1 cellular context compared by ENCODE assay signal in the genomic region with DNA sequence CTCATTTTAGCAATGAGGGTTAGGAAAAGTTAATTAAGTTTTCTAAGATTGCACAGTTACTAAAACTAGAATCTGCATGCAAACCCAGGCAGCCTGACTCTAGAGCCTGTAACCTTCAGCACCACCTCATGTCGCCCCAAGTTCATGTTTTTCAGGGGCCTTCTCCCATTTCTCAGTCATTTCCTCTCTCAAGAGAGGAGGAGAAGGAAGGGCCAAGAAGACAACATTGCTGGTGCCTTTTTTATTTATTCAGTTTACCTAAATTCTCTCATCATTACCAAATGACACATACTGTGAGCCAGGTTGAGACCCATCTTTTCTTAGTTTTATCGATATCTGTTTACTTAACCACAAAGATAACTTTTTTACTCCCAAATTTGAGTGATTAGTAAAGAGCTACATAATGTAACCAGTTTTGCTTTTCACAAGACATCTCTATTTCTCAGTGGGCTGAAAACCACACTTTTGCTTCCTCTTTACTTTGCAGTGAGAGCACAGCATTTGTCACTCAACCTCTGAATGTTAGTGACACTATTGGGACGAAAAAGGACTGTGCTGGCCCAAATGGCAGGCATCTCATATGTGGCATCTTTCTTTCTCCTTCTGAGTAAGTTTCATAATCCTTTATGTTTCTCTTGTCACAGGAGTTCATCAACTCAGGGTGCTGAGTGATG.
TF ChIP-seq lines count a peak whose summit lies in the region.

A gene with protein sequence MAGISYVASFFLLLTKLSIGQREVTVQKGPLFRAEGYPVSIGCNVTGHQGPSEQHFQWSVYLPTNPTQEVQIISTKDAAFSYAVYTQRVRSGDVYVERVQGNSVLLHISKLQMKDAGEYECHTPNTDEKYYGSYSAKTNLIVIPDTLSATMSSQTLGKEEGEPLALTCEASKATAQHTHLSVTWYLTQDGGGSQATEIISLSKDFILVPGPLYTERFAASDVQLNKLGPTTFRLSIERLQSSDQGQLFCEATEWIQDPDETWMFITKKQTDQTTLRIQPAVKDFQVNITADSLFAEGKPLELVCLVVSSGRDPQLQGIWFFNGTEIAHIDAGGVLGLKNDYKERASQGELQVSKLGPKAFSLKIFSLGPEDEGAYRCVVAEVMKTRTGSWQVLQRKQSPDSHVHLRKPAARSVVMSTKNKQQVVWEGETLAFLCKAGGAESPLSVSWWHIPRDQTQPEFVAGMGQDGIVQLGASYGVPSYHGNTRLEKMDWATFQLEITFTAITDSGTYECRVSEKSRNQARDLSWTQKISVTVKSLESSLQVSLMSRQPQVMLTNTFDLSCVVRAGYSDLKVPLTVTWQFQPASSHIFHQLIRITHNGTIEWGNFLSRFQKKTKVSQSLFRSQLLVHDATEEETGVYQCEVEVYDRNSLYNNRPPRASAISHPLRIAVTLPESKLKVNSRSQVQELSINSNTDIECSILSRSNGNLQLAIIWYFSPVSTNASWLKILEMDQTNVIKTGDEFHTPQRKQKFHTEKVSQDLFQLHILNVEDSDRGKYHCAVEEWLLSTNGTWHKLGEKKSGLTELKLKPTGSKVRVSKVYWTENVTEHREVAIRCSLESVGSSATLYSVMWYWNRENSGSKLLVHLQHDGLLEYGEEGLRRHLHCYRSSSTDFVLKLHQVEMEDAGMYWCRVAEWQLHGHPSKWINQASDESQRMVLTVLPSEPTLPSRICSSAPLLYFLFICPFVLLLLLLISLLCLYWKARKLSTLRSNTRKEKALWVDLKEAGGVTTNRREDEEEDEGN (plus strand): TSS at position 507 of the 674 bp plus-strand sequence. CDS start 58 bp downstream, at position 565.

TF ChIP-seq in WTC11, 78 proteins besides CTCF, POLR2A, EP300 and RAD21 (continued from another document):
- TF ChIP-seq, protein P1, sequence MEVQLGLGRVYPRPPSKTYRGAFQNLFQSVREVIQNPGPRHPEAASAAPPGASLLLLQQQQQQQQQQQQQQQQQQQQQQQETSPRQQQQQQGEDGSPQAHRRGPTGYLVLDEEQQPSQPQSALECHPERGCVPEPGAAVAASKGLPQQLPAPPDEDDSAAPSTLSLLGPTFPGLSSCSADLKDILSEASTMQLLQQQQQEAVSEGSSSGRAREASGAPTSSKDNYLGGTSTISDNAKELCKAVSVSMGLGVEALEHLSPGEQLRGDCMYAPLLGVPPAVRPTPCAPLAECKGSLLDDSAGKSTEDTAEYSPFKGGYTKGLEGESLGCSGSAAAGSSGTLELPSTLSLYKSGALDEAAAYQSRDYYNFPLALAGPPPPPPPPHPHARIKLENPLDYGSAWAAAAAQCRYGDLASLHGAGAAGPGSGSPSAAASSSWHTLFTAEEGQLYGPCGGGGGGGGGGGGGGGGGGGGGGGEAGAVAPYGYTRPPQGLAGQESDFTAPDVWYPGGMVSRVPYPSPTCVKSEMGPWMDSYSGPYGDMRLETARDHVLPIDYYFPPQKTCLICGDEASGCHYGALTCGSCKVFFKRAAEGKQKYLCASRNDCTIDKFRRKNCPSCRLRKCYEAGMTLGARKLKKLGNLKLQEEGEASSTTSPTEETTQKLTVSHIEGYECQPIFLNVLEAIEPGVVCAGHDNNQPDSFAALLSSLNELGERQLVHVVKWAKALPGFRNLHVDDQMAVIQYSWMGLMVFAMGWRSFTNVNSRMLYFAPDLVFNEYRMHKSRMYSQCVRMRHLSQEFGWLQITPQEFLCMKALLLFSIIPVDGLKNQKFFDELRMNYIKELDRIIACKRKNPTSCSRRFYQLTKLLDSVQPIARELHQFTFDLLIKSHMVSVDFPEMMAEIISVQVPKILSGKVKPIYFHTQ (CRISPR knock-in tag; IDR thresholded peaks at IDR 0.05) = no peak
- TF ChIP-seq, protein P2, sequence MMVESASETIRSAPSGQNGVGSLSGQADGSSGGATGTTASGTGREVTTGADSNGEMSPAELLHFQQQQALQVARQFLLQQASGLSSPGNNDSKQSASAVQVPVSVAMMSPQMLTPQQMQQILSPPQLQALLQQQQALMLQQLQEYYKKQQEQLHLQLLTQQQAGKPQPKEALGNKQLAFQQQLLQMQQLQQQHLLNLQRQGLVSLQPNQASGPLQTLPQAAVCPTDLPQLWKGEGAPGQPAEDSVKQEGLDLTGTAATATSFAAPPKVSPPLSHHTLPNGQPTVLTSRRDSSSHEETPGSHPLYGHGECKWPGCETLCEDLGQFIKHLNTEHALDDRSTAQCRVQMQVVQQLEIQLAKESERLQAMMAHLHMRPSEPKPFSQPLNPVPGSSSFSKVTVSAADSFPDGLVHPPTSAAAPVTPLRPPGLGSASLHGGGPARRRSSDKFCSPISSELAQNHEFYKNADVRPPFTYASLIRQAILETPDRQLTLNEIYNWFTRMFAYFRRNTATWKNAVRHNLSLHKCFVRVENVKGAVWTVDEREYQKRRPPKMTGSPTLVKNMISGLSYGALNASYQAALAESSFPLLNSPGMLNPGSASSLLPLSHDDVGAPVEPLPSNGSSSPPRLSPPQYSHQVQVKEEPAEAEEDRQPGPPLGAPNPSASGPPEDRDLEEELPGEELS (CRISPR knock-in tag; IDR thresholded peaks at IDR 0.05) = no peak
- TF ChIP-seq ETV6 (CRISPR knock-in tag; IDR thresholded peaks at IDR 0.05) (no peak), GABPB1 (CRISPR knock-in tag; IDR thresholded peaks at IDR 0.05) (no peak), SOX15 (CRISPR knock-in tag; IDR thresholded peaks at IDR 0.05) (no peak)
- TF ChIP-seq, protein P3, sequence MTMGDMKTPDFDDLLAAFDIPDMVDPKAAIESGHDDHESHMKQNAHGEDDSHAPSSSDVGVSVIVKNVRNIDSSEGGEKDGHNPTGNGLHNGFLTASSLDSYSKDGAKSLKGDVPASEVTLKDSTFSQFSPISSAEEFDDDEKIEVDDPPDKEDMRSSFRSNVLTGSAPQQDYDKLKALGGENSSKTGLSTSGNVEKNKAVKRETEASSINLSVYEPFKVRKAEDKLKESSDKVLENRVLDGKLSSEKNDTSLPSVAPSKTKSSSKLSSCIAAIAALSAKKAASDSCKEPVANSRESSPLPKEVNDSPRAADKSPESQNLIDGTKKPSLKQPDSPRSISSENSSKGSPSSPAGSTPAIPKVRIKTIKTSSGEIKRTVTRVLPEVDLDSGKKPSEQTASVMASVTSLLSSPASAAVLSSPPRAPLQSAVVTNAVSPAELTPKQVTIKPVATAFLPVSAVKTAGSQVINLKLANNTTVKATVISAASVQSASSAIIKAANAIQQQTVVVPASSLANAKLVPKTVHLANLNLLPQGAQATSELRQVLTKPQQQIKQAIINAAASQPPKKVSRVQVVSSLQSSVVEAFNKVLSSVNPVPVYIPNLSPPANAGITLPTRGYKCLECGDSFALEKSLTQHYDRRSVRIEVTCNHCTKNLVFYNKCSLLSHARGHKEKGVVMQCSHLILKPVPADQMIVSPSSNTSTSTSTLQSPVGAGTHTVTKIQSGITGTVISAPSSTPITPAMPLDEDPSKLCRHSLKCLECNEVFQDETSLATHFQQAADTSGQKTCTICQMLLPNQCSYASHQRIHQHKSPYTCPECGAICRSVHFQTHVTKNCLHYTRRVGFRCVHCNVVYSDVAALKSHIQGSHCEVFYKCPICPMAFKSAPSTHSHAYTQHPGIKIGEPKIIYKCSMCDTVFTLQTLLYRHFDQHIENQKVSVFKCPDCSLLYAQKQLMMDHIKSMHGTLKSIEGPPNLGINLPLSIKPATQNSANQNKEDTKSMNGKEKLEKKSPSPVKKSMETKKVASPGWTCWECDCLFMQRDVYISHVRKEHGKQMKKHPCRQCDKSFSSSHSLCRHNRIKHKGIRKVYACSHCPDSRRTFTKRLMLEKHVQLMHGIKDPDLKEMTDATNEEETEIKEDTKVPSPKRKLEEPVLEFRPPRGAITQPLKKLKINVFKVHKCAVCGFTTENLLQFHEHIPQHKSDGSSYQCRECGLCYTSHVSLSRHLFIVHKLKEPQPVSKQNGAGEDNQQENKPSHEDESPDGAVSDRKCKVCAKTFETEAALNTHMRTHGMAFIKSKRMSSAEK (CRISPR knock-in tag; IDR thresholded peaks at IDR 0.05; ENCODE audit: borderline replicate concordance) = no peak
- TF ChIP-seq, protein P4, sequence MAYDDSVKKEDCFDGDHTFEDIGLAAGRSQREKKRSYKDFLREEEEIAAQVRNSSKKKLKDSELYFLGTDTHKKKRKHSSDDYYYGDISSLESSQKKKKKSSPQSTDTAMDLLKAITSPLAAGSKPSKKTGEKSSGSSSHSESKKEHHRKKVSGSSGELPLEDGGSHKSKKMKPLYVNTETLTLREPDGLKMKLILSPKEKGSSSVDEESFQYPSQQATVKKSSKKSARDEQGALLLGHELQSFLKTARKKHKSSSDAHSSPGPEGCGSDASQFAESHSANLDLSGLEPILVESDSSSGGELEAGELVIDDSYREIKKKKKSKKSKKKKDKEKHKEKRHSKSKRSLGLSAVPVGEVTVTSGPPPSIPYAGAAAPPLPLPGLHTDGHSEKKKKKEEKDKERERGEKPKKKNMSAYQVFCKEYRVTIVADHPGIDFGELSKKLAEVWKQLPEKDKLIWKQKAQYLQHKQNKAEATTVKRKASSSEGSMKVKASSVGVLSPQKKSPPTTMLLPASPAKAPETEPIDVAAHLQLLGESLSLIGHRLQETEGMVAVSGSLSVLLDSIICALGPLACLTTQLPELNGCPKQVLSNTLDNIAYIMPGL (CRISPR knock-in tag; IDR thresholded peaks at IDR 0.05) = no peak
- TF ChIP-seq, protein P5, sequence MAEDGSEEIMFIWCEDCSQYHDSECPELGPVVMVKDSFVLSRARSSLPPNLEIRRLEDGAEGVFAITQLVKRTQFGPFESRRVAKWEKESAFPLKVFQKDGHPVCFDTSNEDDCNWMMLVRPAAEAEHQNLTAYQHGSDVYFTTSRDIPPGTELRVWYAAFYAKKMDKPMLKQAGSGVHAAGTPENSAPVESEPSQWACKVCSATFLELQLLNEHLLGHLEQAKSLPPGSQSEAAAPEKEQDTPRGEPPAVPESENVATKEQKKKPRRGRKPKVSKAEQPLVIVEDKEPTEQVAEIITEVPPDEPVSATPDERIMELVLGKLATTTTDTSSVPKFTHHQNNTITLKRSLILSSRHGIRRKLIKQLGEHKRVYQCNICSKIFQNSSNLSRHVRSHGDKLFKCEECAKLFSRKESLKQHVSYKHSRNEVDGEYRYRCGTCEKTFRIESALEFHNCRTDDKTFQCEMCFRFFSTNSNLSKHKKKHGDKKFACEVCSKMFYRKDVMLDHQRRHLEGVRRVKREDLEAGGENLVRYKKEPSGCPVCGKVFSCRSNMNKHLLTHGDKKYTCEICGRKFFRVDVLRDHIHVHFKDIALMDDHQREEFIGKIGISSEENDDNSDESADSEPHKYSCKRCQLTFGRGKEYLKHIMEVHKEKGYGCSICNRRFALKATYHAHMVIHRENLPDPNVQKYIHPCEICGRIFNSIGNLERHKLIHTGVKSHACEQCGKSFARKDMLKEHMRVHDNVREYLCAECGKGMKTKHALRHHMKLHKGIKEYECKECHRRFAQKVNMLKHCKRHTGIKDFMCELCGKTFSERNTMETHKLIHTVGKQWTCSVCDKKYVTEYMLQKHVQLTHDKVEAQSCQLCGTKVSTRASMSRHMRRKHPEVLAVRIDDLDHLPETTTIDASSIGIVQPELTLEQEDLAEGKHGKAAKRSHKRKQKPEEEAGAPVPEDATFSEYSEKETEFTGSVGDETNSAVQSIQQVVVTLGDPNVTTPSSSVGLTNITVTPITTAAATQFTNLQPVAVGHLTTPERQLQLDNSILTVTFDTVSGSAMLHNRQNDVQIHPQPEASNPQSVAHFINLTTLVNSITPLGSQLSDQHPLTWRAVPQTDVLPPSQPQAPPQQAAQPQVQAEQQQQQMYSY (CRISPR knock-in tag; IDR thresholded peaks at IDR 0.05) = no peak
